Comparison of ENCODE assay signal across 1 cellular context in genomic region chr1:38647341-38647740, GRCh38.
DNase-seq lines count a peak whose midpoint lies in the region; ATAC-seq lines count a peak whose summit lies in the region.
"Not testable (repeated sequence)": the region's sequence is repeated elsewhere in the genome, so short reads cannot be mapped to it uniquely, and the experiment has no call there.

No MANE protein-coding gene starts in this region.

- peaks cover 14 to 17% of the 10 kb centered on the region in 2 donors for H3K27me3 Mint-ChIP-seq in natural killer cell treated with Interleukin-12 subunit alpha and Interleukin-12 subunit beta and Interleukin-15 and Interleukin-18, amount 100 ng/mL, for 72 hours

- not testable (repeated sequence) for H3K36me3 Mint-ChIP-seq in natural killer cell treated with Interleukin-12 subunit alpha and Interleukin-12 subunit beta and Interleukin-15 and Interleukin-18, amount 100 ng/mL, for 72 hours

- not testable (repeated sequence) for H3K27ac Mint-ChIP-seq in natural killer cell treated with Interleukin-12 subunit alpha and Interleukin-12 subunit beta and Interleukin-15 and Interleukin-18, amount 100 ng/mL, for 72 hours

- H3K4me1 Mint-ChIP-seq in natural killer cell treated with Interleukin-12 subunit alpha and Interleukin-12 subunit beta and Interleukin-15 and Interleukin-18, amount 100 ng/mL, for 72 hours (ENCODE audit: low read depth in 2 of 2) = not testable (repeated sequence)

- DNase-seq in natural killer cell treated with Interleukin-12 subunit alpha and Interleukin-12 subunit beta and Interleukin-15 and Interleukin-18, amount 100 ng/mL, for 72 hours (ENCODE audit: low spot score) = peak; percentile 54

- H3K9me3 Mint-ChIP-seq in natural killer cell treated with Interleukin-12 subunit alpha and Interleukin-12 subunit beta and Interleukin-15 and Interleukin-18, amount 100 ng/mL, for 72 hours = not testable (repeated sequence)

- not testable (repeated sequence) for H3K4me3 Mint-ChIP-seq in natural killer cell treated with Interleukin-12 subunit alpha and Interleukin-12 subunit beta and Interleukin-15 and Interleukin-18, amount 100 ng/mL, for 72 hours

- not testable (repeated sequence) for ATAC-seq in natural killer cell treated with Interleukin-12 subunit alpha and Interleukin-12 subunit beta and Interleukin-15 and Interleukin-18, amount 100 ng/mL, for 72 hours
